In genomic region chr9:37423508-37423907, GRCh38 we compare ENCODE assay signal across 8 cellular contexts. TPM values are rescaled to one million over a fixed set of nuclear protein-coding genes. Genes with fewer than 3 reads are reported as not detected.
A peak's percentile ranks its signal among the peaks of the same experiment; 100 is the strongest.
DNase-seq lines count a peak whose midpoint lies in the region; ATAC-seq and TF ChIP-seq lines count a peak whose summit lies in the region.

No MANE protein-coding gene starts in this region.

- intact Hi-C loops in MCF 10A (cut with micrococcal nuclease) (loop anchor here (5.0 kb wide), 1 partner anchor 39 kb away; no protein-coding TSS in a partner anchor), lower leg skin (cut with DNase I; ENCODE audit: low total_unique reads) (no loop called here)

- POLR2A ChIA-PET in MCF 10A (lab: Yijun Ruan, JAX): interaction anchor here (1.2 to 4.8 kb wide), 4 partner anchors 11 to 41 kb away, joined by 3 to 61 read pairs (median 20); partner anchors contain the start of gene ZBTB5

- no TSS peak for BruUV-seq in MCF 10A (replicated peaks; lab: Mats Ljungman, UMichigan)

- H3K36me3 ChIP-seq in mucosa of stomach (ENCODE audit: control insufficient read depth, insufficient read depth, low read length): no peaks in the 10 kb centered on the region

- peak overlapping the region; percentile 92 for H3K4me3 Mint-ChIP-seq in MCF 10A (ENCODE audit: unreplicated experiment)

- H3K4me1 Mint-ChIP-seq in MCF 10A (ENCODE audit: insufficient read depth, unreplicated experiment): peaks cover 20% of the 10 kb centered on the region

- peak overlapping the region; percentile 94 for H3K9ac ChIP-seq in mucosa of stomach (ENCODE audit: low read length)

- H3K36me3 Mint-ChIP-seq in MCF 10A (ENCODE audit: insufficient read depth, unreplicated experiment): peaks cover 33% of the 10 kb centered on the region

- no peak for TF ChIP-seq POLR2A in lower leg skin (IDR thresholded peaks at IDR 0.05)

- H3K27ac Mint-ChIP-seq in MCF 10A (ENCODE audit: low read depth, unreplicated experiment): peak overlapping the region; percentile 96

- no peaks in the 10 kb centered on the region for H3K27me3 ChIP-seq in HL-60 (ENCODE audit: insufficient read depth, poor library complexity, severe bottlenecking)
- no peaks in the 10 kb centered on the region for H3K27me3 ChIP-seq in mucosa of stomach (ENCODE audit: control insufficient read depth, insufficient read depth, low read length)

- H3K9me3 Mint-ChIP-seq in MCF 10A (ENCODE audit: unreplicated experiment): no peaks in the 10 kb centered on the region

- CTCF ChIA-PET in MCF 10A (lab: Yijun Ruan, JAX): interaction anchor here (0.6 to 2.7 kb wide), 3 partner anchors 8 to 215 kb away, joined by 3 to 26 read pairs (median 4); no protein-coding TSS in a partner anchor

- ATAC-seq in GM21528 (IDR thresholded peaks at IDR 0.05; ENCODE audit: low FRiP score, unreplicated experiment): no peak
- no peak for ATAC-seq in GM19397 (IDR thresholded peaks at IDR 0.05; ENCODE audit: unreplicated experiment)
- ATAC-seq in left lobe of liver: no peak

- DNase-seq in HL-60 (ENCODE audit: low read depth in 1 of 2, low spot score in 1 of 2) (no peak), MCF 10A (ENCODE audit: unreplicated experiment) (no peak), lower leg skin (ENCODE audit: low spot score in 2 of 2) (no peak), left lobe of liver (ENCODE audit: low spot score) (no peak)

- H3K27me3 Mint-ChIP-seq in MCF 10A (ENCODE audit: insufficient read depth, unreplicated experiment): no peaks in the 10 kb centered on the region

- no peak for TF ChIP-seq CTCF in 22Rv1 (IDR thresholded peaks at IDR 0.05)
- no peak for TF ChIP-seq CTCF in HL-60 (IDR thresholded peaks at IDR 0.05; ENCODE audit: insufficient read depth, low read length)
- no peak for TF ChIP-seq CTCF in MCF 10A (IDR thresholded peaks at IDR 0.05; ENCODE audit: unreplicated experiment)
- no peak for TF ChIP-seq CTCF in lower leg skin (IDR thresholded peaks at IDR 0.05)

- WGBS in lower leg skin, 2 donors: 41 to 54% methylated on average over 2 of the region's 2 CpGs

- H3K9me3 ChIP-seq in mucosa of stomach (ENCODE audit: control insufficient read depth, low read length): no peaks in the 10 kb centered on the region

- H3K4me1 ChIP-seq in mucosa of stomach (ENCODE audit: control insufficient read depth, insufficient read depth, low read length): peaks cover 24% of the 10 kb centered on the region

- H3K4me3 ChIP-seq in HL-60 (replicated peaks; ENCODE audit: insufficient read depth, low read length) (peak overlapping the region; percentile 79), mucosa of stomach (ENCODE audit: low read length) (no peak overlapping the region), lower leg skin (ENCODE audit: low read depth, poor library complexity, severe bottlenecking) (no peak overlapping the region)

- H3K27ac ChIP-seq in 22Rv1 (peak overlapping the region; percentile 78), HL-60 (replicated peaks) (no peak overlapping the region; the same call in 1 of the 2 replicates)

RNA-seq across cellular contexts. Expression of gene GRHPR, which starts 1.0 kb away (rescaled TPM):
- total RNA-seq in MCF 10A (2022) (114 and 121 TPM in 2 replicates), lower leg skin (100 to 1,000 TPM; 120 to 181 (median 141) TPM), left lobe of liver (406 TPM)

RNA-seq across cellular contexts. Expression of gene ZBTB5, which starts 41.7 kb away (rescaled TPM):
- total RNA-seq in MCF 10A (2022): 8.9 and 9.0 TPM in 2 replicates
- 10 to 100 TPM; 16.1 to 23.4 (median 20.9) TPM for total RNA-seq in lower leg skin
- total RNA-seq in left lobe of liver: 5.5 TPM
